In genomic region chr5:159663986-159664385, GRCh38 we compare ENCODE assay signal across 17 cellular contexts.
DNase-seq lines count a peak whose midpoint lies in the region.
"Had no signal": no experiment of that assay in that cellular context is flagged by ENCODE, and none has a peak within 500 bp of the region (broad histone marks: within the 10 kb centered on the region; RNA-seq: fewer than 3 reads in every experiment).

No MANE protein-coding gene starts in this region.

- no peaks in the 10 kb centered on the region for H3K4me1 ChIP-seq in adipocyte (ENCODE audit: control insufficient read depth, insufficient read depth, low read length)
- H3K4me1 ChIP-seq in Karpas-422 (ENCODE audit: low read length) = no peaks in the 10 kb centered on the region
- H3K4me1 ChIP-seq: BLaER1 had no signal

- no peak overlapping the region for H2AFZ ChIP-seq in Karpas-422 (ENCODE audit: low read length)

- no peak overlapping the region for H3K4me2 ChIP-seq in Karpas-422 (ENCODE audit: low read depth, low read length, poor library complexity, severe bottlenecking)
- H3K4me2 ChIP-seq: BLaER1, KMS-11 had no signal

- H3K27ac ChIP-seq in Karpas-422 (ENCODE audit: low read length) = no peak overlapping the region
- H3K27ac ChIP-seq: BLaER1, KMS-11 had no signal

- H3K9me3 ChIP-seq in adipocyte (ENCODE audit: control insufficient read depth, low read length) = no peaks in the 10 kb centered on the region
- no peaks in the 10 kb centered on the region for H3K9me3 ChIP-seq in Karpas-422 (ENCODE audit: low read length)
- H3K9me3 ChIP-seq: BLaER1 had no signal

- H4K20me1 ChIP-seq in Karpas-422 (ENCODE audit: insufficient read depth, low read depth, low read length) = no peaks in the 10 kb centered on the region
- H4K20me1 ChIP-seq: BLaER1 had no signal

- H3K36me3 ChIP-seq in adipocyte (ENCODE audit: control insufficient read depth, insufficient read depth, low read length, severe bottlenecking) = no peaks in the 10 kb centered on the region
- no peaks in the 10 kb centered on the region for H3K36me3 ChIP-seq in H7 (replicated peaks; ENCODE audit: control insufficient read depth, insufficient read depth, low read length)
- H3K36me3 ChIP-seq in Karpas-422 (ENCODE audit: insufficient read depth, low read length) = no peaks in the 10 kb centered on the region
- H3K36me3 ChIP-seq: BLaER1 had no signal

- H3K9ac ChIP-seq in adipocyte (ENCODE audit: low read length) = no peak overlapping the region
- H3K9ac ChIP-seq in Karpas-422 (ENCODE audit: low read length) = no peak overlapping the region
- H3K9ac ChIP-seq: BLaER1, KMS-11 had no signal

- H3K4me3 ChIP-seq in adipocyte (ENCODE audit: low read length) = no peak overlapping the region
- H3K4me3 ChIP-seq in H7 (ENCODE audit: insufficient read depth, low read depth, low read length) = no peak overlapping the region
- H3K4me3 ChIP-seq in Karpas-422 (ENCODE audit: low read length) = no peak overlapping the region
- H3K4me3 ChIP-seq: BLaER1 had no signal

- no peaks in the 10 kb centered on the region for H3K79me2 ChIP-seq in Karpas-422 (ENCODE audit: low read length)

- H3K27me3 ChIP-seq in adipocyte (replicated peaks; ENCODE audit: control insufficient read depth, insufficient read depth, low read length) (no peaks in the 10 kb centered on the region), H7 (ENCODE audit: control insufficient read depth, insufficient read depth, low read length) (no peaks in the 10 kb centered on the region), Karpas-422 (ENCODE audit: low read length) (no peaks in the 10 kb centered on the region)
- H3K27me3 ChIP-seq: BLaER1 had no signal

- H3K9me2 ChIP-seq in Karpas-422 (replicated peaks; ENCODE audit: insufficient read depth, low read length) = no peaks in the 10 kb centered on the region

- peak; percentile 17 for DNase-seq in GM03348 (ENCODE audit: low spot score)
- DNase-seq in adipocyte (ENCODE audit: low read depth) = peak; percentile 37
- DNase-seq in fibroblast of peridontal ligament (ENCODE audit: extremely low read depth) = peak; percentile 48
- DNase-seq in stromal cell of bone marrow (ENCODE audit: low read depth) = peak; percentile 12
- DNase-seq in 8988T = no peak
- DNase-seq in H7 = no peak
- DNase-seq in Karpas-422 = no peak
- DNase-seq: ACHN; Calu3; CD8-positive, alpha-beta T cell; DMS53; DND-41; EL; GOT3; H9 had no signal

Comparison
In these comparisons a context has a peak if more than half of its experiments do, and no peak if none do; other contexts are left out.
1. DNase-seq: peak in GM03348 (single experiment), adipocyte (single experiment), fibroblast of peridontal ligament (single experiment) and stromal cell of bone marrow (single experiment); none in 8988T (single experiment), H7 (single experiment) and Karpas-422 (single experiment).